Comparison of ENCODE assay signal across 17 cellular contexts in genomic region chr12:51330186-51330585, GRCh38. TPM values are rescaled to one million over a fixed set of nuclear protein-coding genes. Genes with fewer than 3 reads are reported as not detected.
A peak's percentile ranks its signal among the peaks of the same experiment; 100 is the strongest.
DNase-seq lines count a peak whose midpoint lies in the region; ATAC-seq and TF ChIP-seq lines count a peak whose summit lies in the region.
"Had no signal": no experiment of that assay in that cellular context is flagged by ENCODE, and none has a peak within 500 bp of the region (broad histone marks: within the 10 kb centered on the region; RNA-seq: fewer than 3 reads in every experiment).

No MANE protein-coding gene starts in this region.

- H4K20me1 ChIP-seq in BLaER1, result no peaks in the 10 kb centered on the region

- H3K27ac Mint-ChIP-seq in CD4-positive, alpha-beta T cell, result peak overlapping the region; percentile 87
- H3K27ac Mint-ChIP-seq in T-helper 17 cell (peak overlapping the region; percentile 98), Caco-2 (ENCODE audit: unreplicated experiment) (no peak overlapping the region)
- H3K27ac Mint-ChIP-seq: H9, type B pancreatic cell had no signal

- no peaks in the 10 kb centered on the region for H3K36me3 Mint-ChIP-seq in CD4-positive, alpha-beta T cell (ENCODE audit: low read depth)
- no peaks in the 10 kb centered on the region for H3K36me3 Mint-ChIP-seq in T-helper 17 cell (ENCODE audit: low read depth)
- no peaks in the 10 kb centered on the region for H3K36me3 Mint-ChIP-seq in Caco-2 (ENCODE audit: insufficient read depth, unreplicated experiment)
- H3K36me3 Mint-ChIP-seq: type B pancreatic cell had no signal

- BruUV-seq in Caco-2 (replicated peaks; lab: Mats Ljungman, UMichigan), result no TSS peak

- H3K4me1 Mint-ChIP-seq in CD4-positive, alpha-beta T cell (ENCODE audit: low read depth), result peaks cover 66% of the 10 kb centered on the region
- H3K4me1 Mint-ChIP-seq in T-helper 17 cell (peaks cover 53% of the 10 kb centered on the region), Caco-2 (ENCODE audit: low read depth, unreplicated experiment) (peaks cover 35% of the 10 kb centered on the region)

- no peaks in the 10 kb centered on the region for H3K9me3 Mint-ChIP-seq in CD4-positive, alpha-beta T cell
- H3K9me3 Mint-ChIP-seq in Caco-2 (ENCODE audit: unreplicated experiment), result no peaks in the 10 kb centered on the region
- H3K9me3 Mint-ChIP-seq: H9, type B pancreatic cell had no signal

- H3K4me3 Mint-ChIP-seq in CD4-positive, alpha-beta T cell, result peak overlapping the region; percentile 76
- peak overlapping the region; percentile 82 for H3K4me3 Mint-ChIP-seq in T-helper 17 cell
- no peak overlapping the region for H3K4me3 Mint-ChIP-seq in Caco-2 (ENCODE audit: unreplicated experiment)
- H3K4me3 Mint-ChIP-seq: H9, type B pancreatic cell had no signal

- POLR2A ChIA-PET in CD4-positive, alpha-beta T cell (lab: Charles Lee), result interaction anchor here (0.6 to 3.8 kb wide), 7 partner anchors 11 to 112 kb away, joined by 3 to 53 read pairs (median 5); partner anchors contain the start of gene DAZAP2
- POLR2A ChIA-PET in Caco-2 (lab: Charles Lee), result no interaction called here

- no peak for TF ChIP-seq CTCF in CD4-positive, alpha-beta T cell (IDR thresholded peaks at IDR 0.05)
- no peak for TF ChIP-seq CTCF in Caco-2 (IDR thresholded peaks at IDR 0.05; ENCODE audit: insufficient read depth in 1 of 2, low read depth in 1 of 2, low read length in 1 of 2, severe bottlenecking in 1 of 2, unreplicated experiment in 1 of 2)

- peak overlapping the region; percentile 94 for H3K4me2 ChIP-seq in BLaER1

- no peak overlapping the region for H3K9ac ChIP-seq in BLaER1

- H3K4me3 ChIP-seq in BLaER1 (no peak overlapping the region), Caco-2 (ENCODE audit: low read depth, low read length) (no peak overlapping the region)
- H3K4me3 ChIP-seq: adrenal gland had no signal

- intact Hi-C loops in CD4-positive, alpha-beta T cell (cut with DNase I, micrococcal nuclease), result no loop called here
- intact Hi-C loops in Caco-2 (cut with micrococcal nuclease; ENCODE audit: unreplicated experiment), result no loop called here

- no peak for DNase-seq in CD4-positive, alpha-beta T cell
- DNase-seq in T-helper 17 cell (no peak), fibroblast of peridontal ligament (ENCODE audit: extremely low read depth) (peak; percentile 71), Caco-2 (no peak), A172 (ENCODE audit: low spot score) (no peak)
- DNase-seq: adrenal gland; BE2C; DMS79; effector CD8-positive, alpha-beta T cell; H9; kidney; NCI-H1417 treated with DMSO at 0.1 percent for 48 hours had no signal

- H3K27ac ChIP-seq in BLaER1, result no peak overlapping the region
- peak overlapping the region; percentile 60 for H3K27ac ChIP-seq in CD4-positive, alpha-beta T cell (ENCODE audit: low read depth, low read length)
- H3K27ac ChIP-seq: adrenal gland, VCaP had no signal

- H3K27me3 Mint-ChIP-seq in CD4-positive, alpha-beta T cell, result no peaks in the 10 kb centered on the region
- H3K27me3 Mint-ChIP-seq in T-helper 17 cell (no peaks in the 10 kb centered on the region), Caco-2 (ENCODE audit: insufficient read depth, unreplicated experiment) (no peaks in the 10 kb centered on the region)
- H3K27me3 Mint-ChIP-seq: type B pancreatic cell had no signal

- peaks cover 53% of the 10 kb centered on the region for H3K4me1 ChIP-seq in BLaER1
- H3K4me1 ChIP-seq in Caco-2, result peaks cover 11% of the 10 kb centered on the region
- H3K4me1 ChIP-seq: BE2C had no signal

- no peak for ATAC-seq in CD4-positive, alpha-beta T cell (ENCODE audit: poor library complexity)
- ATAC-seq in T-helper 17 cell (no peak), HG03354 (IDR thresholded peaks at IDR 0.05; ENCODE audit: poor library complexity, severe bottlenecking, unreplicated experiment) (no peak), HG03025 (IDR thresholded peaks at IDR 0.05; ENCODE audit: low FRiP score, unreplicated experiment) (no peak)

- CTCF ChIA-PET in CD4-positive, alpha-beta T cell (lab: Charles Lee), result interaction anchor here (1.0 to 1.4 kb wide), 3 partner anchors 11 to 112 kb away, joined by 3 to 6 read pairs (median 3); partner anchors contain the start of gene POU6F1
- CTCF ChIA-PET in Caco-2 (lab: Charles Lee), result no interaction called here

- no peaks in the 10 kb centered on the region for H3K27me3 ChIP-seq in BLaER1
- no peaks in the 10 kb centered on the region for H3K27me3 ChIP-seq in CD4-positive, alpha-beta T cell (ENCODE audit: control insufficient read depth, insufficient read depth, low read length)
- no peaks in the 10 kb centered on the region for H3K27me3 ChIP-seq in Caco-2 (replicated peaks; ENCODE audit: control insufficient read depth, insufficient read depth, low read length)
- H3K27me3 ChIP-seq: adrenal gland, BE2C had no signal

- H3K36me3 ChIP-seq in BLaER1 (no peaks in the 10 kb centered on the region), Caco-2 (ENCODE audit: control insufficient read depth, insufficient read depth, low read length) (no peaks in the 10 kb centered on the region)
- H3K36me3 ChIP-seq: adrenal gland, BE2C had no signal

- no peaks in the 10 kb centered on the region for H3K9me3 ChIP-seq in BLaER1
- H3K9me3 ChIP-seq in CD4-positive, alpha-beta T cell (ENCODE audit: control insufficient read depth, low read length), result no peaks in the 10 kb centered on the region
- no peaks in the 10 kb centered on the region for H3K9me3 ChIP-seq in T-helper 17 cell (ENCODE audit: control insufficient read depth, low read length, poor library complexity, severe bottlenecking)
- H3K9me3 ChIP-seq in Caco-2, result no peaks in the 10 kb centered on the region
- H3K9me3 ChIP-seq: adrenal gland, BE2C had no signal

RNA-seq across cellular contexts. Expression of gene BIN2, which starts 6.2 kb away (rescaled TPM):
- total RNA-seq in CD4-positive, alpha-beta T cell, result 100 to 1,000 TPM; 127 to 138 TPM
- 100 to 1,000 TPM; 216 to 233 TPM for total RNA-seq in T-helper 17 cell
- total RNA-seq in Caco-2 (2022), result 0.16 and 0.18 TPM in 2 replicates
- total RNA-seq in A172 (2014; rRNA removed; shearing (Covaris generic)), result not detected in 2 replicates
- total RNA-seq: H9 had no signal

RNA-seq across cellular contexts. Expression of gene CELA1, which starts 16.3 kb away (rescaled TPM):
- 1 to 10 TPM in 1 of 2 experiments, under 1 TPM in 1; 0.85 to 1.2 TPM for total RNA-seq in CD4-positive, alpha-beta T cell
- under 1 TPM in 1 of 2 donors, not detected in 1; 0.50 TPM for total RNA-seq in T-helper 17 cell
- total RNA-seq in Caco-2 (2022), result not detected in 2 replicates
- total RNA-seq in A172 (2014; rRNA removed; shearing (Covaris generic)), result not detected in 2 replicates
- total RNA-seq: H9, kidney had no signal

RNA-seq across cellular contexts. Expression of gene SMAGP, which starts 60.0 kb away (rescaled TPM):
- 1 to 10 TPM; 2.5 to 3.0 TPM for total RNA-seq in CD4-positive, alpha-beta T cell
- total RNA-seq in T-helper 17 cell (1 to 10 TPM; 1.9 to 3.4 TPM), Caco-2 (2022) (95.1 and 108 TPM in 2 replicates)
- total RNA-seq in A172 (2014; rRNA removed; shearing (Covaris generic)), result 11.2 and 16.8 TPM in 2 replicates

Comparison
In these comparisons a context has a peak if more than half of its experiments do, and no peak if none do; other contexts are left out.
1. RNA of gene BIN2, which starts 6.2 kb away (total RNA-seq): 216 to 233 TPM in T-helper 17 cell and 127 to 138 TPM in CD4-positive, alpha-beta T cell; 0.16 to 0.18 TPM in Caco-2 and not detected in A172; every median in the first group is over 100 times any median in the second.